Comparison of ENCODE assay signal across 1 cellular context in the genomic region with DNA sequence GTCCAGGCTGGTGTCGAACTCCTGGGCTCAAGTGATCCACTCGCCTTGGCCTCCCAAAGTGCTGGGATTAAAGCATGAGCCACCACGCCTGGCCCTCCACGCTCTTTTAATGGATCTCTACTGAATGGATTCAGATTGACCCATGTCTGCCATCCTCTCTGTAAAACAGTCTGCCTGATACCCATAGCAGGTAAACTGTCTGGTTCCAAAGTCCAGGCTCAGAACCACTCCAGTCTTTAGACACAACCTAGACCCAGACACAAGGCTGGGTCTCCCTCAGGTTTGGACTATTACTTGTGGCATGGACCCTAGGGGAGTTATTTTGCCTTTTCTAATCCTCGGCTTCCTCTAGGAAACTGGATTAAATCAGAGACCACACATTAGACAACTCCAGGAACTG.
TF ChIP-seq lines count a peak whose summit lies in the region.

No MANE protein-coding gene starts in this region.

TF ChIP-seq in IMR-90, 13 proteins besides CTCF, POLR2A, EP300 and RAD21:
- TF ChIP-seq MAFK (IDR thresholded peaks at IDR 0.05; ENCODE audit: low read depth, low read length) (no peak), RFX5 (IDR thresholded peaks at IDR 0.05; ENCODE audit: low read depth, low read length) (no peak), CEBPB (IDR thresholded peaks at IDR 0.05; ENCODE audit: low read depth, low read length) (no peak), RCOR1 (IDR thresholded peaks at IDR 0.05; ENCODE audit: insufficient replicate concordance, low read length) (no peak), FOS (IDR thresholded peaks at IDR 0.05; ENCODE audit: low read depth, low read length) (no peak), NFE2L2 (IDR thresholded peaks at IDR 0.05; ENCODE audit: low read depth, low read length) (no peak), CHD1 (IDR thresholded peaks at IDR 0.05; ENCODE audit: low read depth, low read length) (no peak), BHLHE40 (IDR thresholded peaks at IDR 0.05; ENCODE audit: low read depth, low read length) (no peak), SMC3 (IDR thresholded peaks at IDR 0.05; ENCODE audit: low read depth, low read length) (no peak), MAZ (IDR thresholded peaks at IDR 0.05; ENCODE audit: borderline replicate concordance, low read depth, low read length) (no peak), MXI1 (IDR thresholded peaks at IDR 0.05; ENCODE audit: borderline replicate concordance, low read depth, low read length) (no peak)
- TF ChIP-seq, protein P1, sequence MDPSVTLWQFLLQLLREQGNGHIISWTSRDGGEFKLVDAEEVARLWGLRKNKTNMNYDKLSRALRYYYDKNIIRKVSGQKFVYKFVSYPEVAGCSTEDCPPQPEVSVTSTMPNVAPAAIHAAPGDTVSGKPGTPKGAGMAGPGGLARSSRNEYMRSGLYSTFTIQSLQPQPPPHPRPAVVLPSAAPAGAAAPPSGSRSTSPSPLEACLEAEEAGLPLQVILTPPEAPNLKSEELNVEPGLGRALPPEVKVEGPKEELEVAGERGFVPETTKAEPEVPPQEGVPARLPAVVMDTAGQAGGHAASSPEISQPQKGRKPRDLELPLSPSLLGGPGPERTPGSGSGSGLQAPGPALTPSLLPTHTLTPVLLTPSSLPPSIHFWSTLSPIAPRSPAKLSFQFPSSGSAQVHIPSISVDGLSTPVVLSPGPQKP (IDR thresholded peaks at IDR 0.05; ENCODE audit: borderline replicate concordance, low read depth, low read length) = no peak
- TF ChIP-seq, protein P2, sequence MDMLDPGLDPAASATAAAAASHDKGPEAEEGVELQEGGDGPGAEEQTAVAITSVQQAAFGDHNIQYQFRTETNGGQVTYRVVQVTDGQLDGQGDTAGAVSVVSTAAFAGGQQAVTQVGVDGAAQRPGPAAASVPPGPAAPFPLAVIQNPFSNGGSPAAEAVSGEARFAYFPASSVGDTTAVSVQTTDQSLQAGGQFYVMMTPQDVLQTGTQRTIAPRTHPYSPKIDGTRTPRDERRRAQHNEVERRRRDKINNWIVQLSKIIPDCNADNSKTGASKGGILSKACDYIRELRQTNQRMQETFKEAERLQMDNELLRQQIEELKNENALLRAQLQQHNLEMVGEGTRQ (IDR thresholded peaks at IDR 0.05; ENCODE audit: low read depth, low read length) = no peak
